11 cellular contexts compared by ENCODE assay signal in genomic region chr2:37573818-37574388, GRCh38.
A peak's percentile ranks its signal among the peaks of the same experiment; 100 is the strongest.
DNase-seq lines count a peak whose midpoint lies in the region; ATAC-seq lines count a peak whose summit lies in the region.
"Had no signal": no experiment of that assay in that cellular context is flagged by ENCODE, and none has a peak within 500 bp of the region (broad histone marks: within the 10 kb centered on the region; RNA-seq: fewer than 3 reads in every experiment).

No MANE protein-coding gene starts in this region.

- intact Hi-C loops in left cardiac atrium (cut with DNase I): no loop called here

- peaks cover 14% of the 10 kb centered on the region for H3K27me3 Mint-ChIP-seq in activated CD8-positive, alpha-beta memory T cell treated with anti-CD3 and anti-CD28 coated beads, Interleukin-2, amount 10 ng/mL, durations not matched to agents 7 days and 5 days
- H3K27me3 Mint-ChIP-seq: activated CD4-positive, alpha-beta memory T cell treated with anti-CD3 and anti-CD28 coated beads for 36 hours had no signal

- CTCF ChIA-PET in activated CD8-positive, alpha-beta memory T cell treated with anti-CD3 and anti-CD28 coated beads, Interleukin-2, amount 10 ng/mL, durations not matched to agents 7 days and 5 days (lab: Charles Lee): interaction anchor here (1.4 kb wide), 2 partner anchors 9 to 178 kb away, joined by 4 read pairs; no protein-coding TSS in a partner anchor

- no peak overlapping the region for H3K27ac Mint-ChIP-seq in activated CD8-positive, alpha-beta memory T cell treated with anti-CD3 and anti-CD28 coated beads, Interleukin-2, amount 10 ng/mL, durations not matched to agents 7 days and 5 days
- H3K27ac Mint-ChIP-seq: activated CD4-positive, alpha-beta memory T cell treated with anti-CD3 and anti-CD28 coated beads for 36 hours had no signal

- H3K4me3 Mint-ChIP-seq in activated CD8-positive, alpha-beta memory T cell treated with anti-CD3 and anti-CD28 coated beads, Interleukin-2, amount 10 ng/mL, durations not matched to agents 7 days and 5 days: no peak overlapping the region
- H3K4me3 Mint-ChIP-seq: activated CD4-positive, alpha-beta memory T cell treated with anti-CD3 and anti-CD28 coated beads for 36 hours; neural crest cell had no signal

- ATAC-seq in GM19455 (IDR thresholded peaks at IDR 0.05; ENCODE audit: unreplicated experiment) (peak; percentile 69), HG03103 (IDR thresholded peaks at IDR 0.05; ENCODE audit: low read depth, unreplicated experiment) (peak; percentile 44), left cardiac atrium (no peak)
- ATAC-seq in activated CD8-positive, alpha-beta memory T cell treated with anti-CD3 and anti-CD28 coated beads, Interleukin-2, amount 10 ng/mL, durations not matched to agents 7 days and 5 days: no peak

- H3K4me1 Mint-ChIP-seq in activated CD8-positive, alpha-beta memory T cell treated with anti-CD3 and anti-CD28 coated beads, Interleukin-2, amount 10 ng/mL, durations not matched to agents 7 days and 5 days: peaks cover 21% of the 10 kb centered on the region
- H3K4me1 Mint-ChIP-seq: neural crest cell had no signal

- H3K36me3 Mint-ChIP-seq in activated CD8-positive, alpha-beta memory T cell treated with anti-CD3 and anti-CD28 coated beads, Interleukin-2, amount 10 ng/mL, durations not matched to agents 7 days and 5 days: peaks cover 7% of the 10 kb centered on the region
- H3K36me3 Mint-ChIP-seq: activated CD4-positive, alpha-beta memory T cell treated with anti-CD3 and anti-CD28 coated beads for 36 hours had no signal

- peaks cover 5% of the 10 kb centered on the region for H3K9me3 Mint-ChIP-seq in activated CD8-positive, alpha-beta memory T cell treated with anti-CD3 and anti-CD28 coated beads, Interleukin-2, amount 10 ng/mL, durations not matched to agents 7 days and 5 days (ENCODE audit: low read depth)

- DNase-seq in DMS53 (lab: John Stamatoyannopoulos, UW): peak; percentile 14
- peak; percentile 31 for DNase-seq in astrocyte of the hippocampus (ENCODE audit: low read depth, low spot score)
- DNase-seq in activated CD8-positive, alpha-beta memory T cell treated with anti-CD3 and anti-CD28 coated beads, Interleukin-2, amount 10 ng/mL, durations not matched to agents 7 days and 5 days: no peak
- DNase-seq in COLO668 (lab: John Stamatoyannopoulos, UW; ENCODE audit: unreplicated experiment): no peak
- no peak for DNase-seq in DMS153 treated with DMSO at 0.1 percent for 48 hours (lab: John Stamatoyannopoulos, UW; ENCODE audit: unreplicated experiment)
- DNase-seq in left cardiac atrium: no peak
- DNase-seq: activated CD4-positive, alpha-beta memory T cell treated with anti-CD3 and anti-CD28 coated beads for 36 hours; Kasumi-1 had no signal

Comparison
In these comparisons a context has a peak if more than half of its experiments do, and no peak if none do; other contexts are left out.
1. DNase-seq: peak in DMS53 (single experiment) and astrocyte of the hippocampus (single experiment); none in activated CD8-positive, alpha-beta memory T cell treated with anti-CD3 and anti-CD28 coated beads, Interleukin-2, amount 10 ng/mL, durations not matched to agents 7 days and 5 days (single experiment), COLO668 (single experiment), DMS153 treated with DMSO at 0.1 percent for 48 hours (single experiment) and left cardiac atrium (single experiment).
2. ATAC-seq: peak in GM19455 (single experiment) and HG03103 (single experiment); none in activated CD8-positive, alpha-beta memory T cell treated with anti-CD3 and anti-CD28 coated beads, Interleukin-2, amount 10 ng/mL, durations not matched to agents 7 days and 5 days (single experiment) and left cardiac atrium (0 of 2).